8 cellular contexts compared by ENCODE assay signal in the genomic region with DNA sequence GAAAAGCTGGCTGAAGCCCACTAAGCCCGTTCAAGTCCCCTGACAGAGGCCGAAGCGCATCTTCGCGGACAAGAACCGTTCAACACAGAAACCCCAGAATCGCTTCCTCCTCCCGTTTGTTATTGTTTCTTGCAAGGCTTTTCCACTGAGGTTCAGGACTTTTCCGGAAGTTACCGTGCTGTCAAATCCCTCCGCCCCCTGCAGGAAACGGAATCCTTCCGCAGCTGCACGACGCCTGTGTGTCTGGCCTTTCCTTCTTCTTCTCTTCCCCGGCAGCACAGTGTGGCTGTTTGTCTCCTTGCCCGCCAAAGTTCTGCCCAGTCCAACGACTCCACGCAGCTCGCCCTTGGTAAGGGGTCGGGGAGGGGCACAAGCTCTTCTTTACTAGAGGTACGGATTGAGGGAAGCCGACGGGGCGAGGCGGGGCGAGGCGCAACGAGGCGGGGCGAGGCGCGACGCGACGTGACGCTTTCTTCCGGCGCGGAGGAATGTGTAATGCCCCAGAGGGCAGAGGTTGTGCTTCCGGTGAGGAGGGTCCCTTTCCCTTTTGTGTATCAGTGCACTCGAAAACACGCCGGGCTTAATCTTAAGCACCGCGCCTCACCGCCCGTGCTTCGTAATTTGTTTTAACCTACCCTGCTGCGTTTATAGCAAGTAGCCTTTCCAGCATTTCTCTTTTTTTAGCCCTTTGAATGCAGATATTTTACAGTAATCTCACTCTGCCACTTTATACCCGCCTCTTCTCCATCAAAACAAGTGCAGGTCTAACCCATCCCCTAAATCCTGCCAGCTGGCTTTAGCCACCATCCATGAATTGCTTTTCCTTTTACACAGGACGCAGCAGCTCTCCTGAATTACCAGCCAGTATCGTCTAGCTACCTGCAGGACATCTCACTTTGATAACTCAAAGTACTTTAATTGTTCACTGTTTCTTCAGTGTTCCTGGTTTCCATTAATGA. TPM values are rescaled to one million over a fixed set of nuclear protein-coding genes. Genes with fewer than 3 reads are reported as not detected.
DNase-seq lines count a peak whose midpoint lies in the region; ATAC-seq, FAIRE-seq and TF ChIP-seq lines count a peak whose summit lies in the region.

Gene KDM5A (minus strand): TSS at position 183 of the 959 bp plus-strand sequence. CDS start 229 bp downstream, outside the sequence.

- H3K4me3 ChIP-seq in cardiac fibroblast (replicated peaks in 1 of 2; ENCODE audit: low read depth in 2 of 2, low read length in 2 of 2) (peak within 1 kb of the TSS; percentile 81 to 85), keratinocyte (ENCODE audit: control insufficient read depth in 2 of 3, extremely low read depth in 1 of 3, insufficient read depth in 2 of 3, low read depth in 1 of 3, low read length in 3 of 3) (peak within 1 kb of the TSS; percentile 94 to 99 (median 98))

- no peaks in the 10 kb centered on the region for H3K9me1 ChIP-seq in keratinocyte (ENCODE audit: control insufficient read depth, extremely low read depth, insufficient read depth, low read length)

- peak within 1 kb of the TSS; percentile 99 for H3K4me2 ChIP-seq in keratinocyte (ENCODE audit: control insufficient read depth, extremely low read depth, insufficient read depth, low read depth, low read length)

- FAIRE-seq in keratinocyte (lab: Jason Lieb, UNC), result peak; percentile 86

- peaks cover 43% of the 10 kb centered on the region for H3K79me2 ChIP-seq in keratinocyte (ENCODE audit: control insufficient read depth, insufficient read depth, low read length)

- ATAC-seq in GM18873 (IDR thresholded peaks at IDR 0.05; ENCODE audit: low FRiP score, unreplicated experiment) (peak; percentile 81), HG03103 (IDR thresholded peaks at IDR 0.05; ENCODE audit: low read depth, unreplicated experiment) (peak; percentile 85)

- H3K4me1 ChIP-seq in keratinocyte (ENCODE audit: control insufficient read depth, extremely low read depth, insufficient read depth, low read length), result peaks cover 19% of the 10 kb centered on the region

- peak; percentile 80 to 97 (median 84) for DNase-seq in T-helper 2 cell
- peak; percentile 96 for DNase-seq in cardiac fibroblast (ENCODE audit: low read depth in 2 of 2)
- DNase-seq in keratinocyte (ENCODE audit: low read depth, low spot score), result peak; percentile 36
- DNase-seq in stimulated activated CD4-positive, alpha-beta T cell treated with anti-CD3 and anti-CD28 coated beads, Interleukin-15, amount 100 ng/mL, for 48 hours (ENCODE audit: low read depth in 2 of 2), result peak; percentile 84 to 86
- no peak for DNase-seq in NCI-H1694 (lab: John Stamatoyannopoulos, UW)
- DNase-seq in NCI-H2196 treated with DMSO at 0.1 percent for 48 hours (lab: John Stamatoyannopoulos, UW; ENCODE audit: unreplicated experiment), result no peak

- H3K27me3 ChIP-seq in keratinocyte (ENCODE audit: control insufficient read depth, extremely low read depth, insufficient read depth, low read length), result no peaks in the 10 kb centered on the region

- H2AFZ ChIP-seq in keratinocyte (ENCODE audit: control insufficient read depth, low read length), result peak within 1 kb of the TSS; percentile 97

- no peaks in the 10 kb centered on the region for H4K20me1 ChIP-seq in keratinocyte (ENCODE audit: control insufficient read depth, extremely low read depth, insufficient read depth, low read length)

- H3K27ac ChIP-seq in keratinocyte (ENCODE audit: control insufficient read depth, insufficient read depth, low read length), result peak within 1 kb of the TSS; percentile 97

- peak within 1 kb of the TSS; percentile 96 for H3K9ac ChIP-seq in keratinocyte (ENCODE audit: control insufficient read depth, extremely low read depth, insufficient read depth, low read length)

- no peak for TF ChIP-seq CTCF in cardiac fibroblast (IDR thresholded peaks at IDR 0.05; ENCODE audit: low read depth, low read length)
- TF ChIP-seq CTCF in keratinocyte (optimal IDR thresholded peaks at IDR 0.05 in 1 of 3, IDR thresholded peaks at IDR 0.05 in 1 of 3, conservative IDR thresholded peaks at IDR 0.05 in 1 of 3; ENCODE audit: extremely low read depth in 1 of 3, insufficient read depth in 2 of 3, low read length in 3 of 3), result no peak

- peaks cover 2% of the 10 kb centered on the region in 2 experiments for H3K36me3 ChIP-seq in keratinocyte (ENCODE audit: control insufficient read depth in 2 of 2, extremely low read depth in 1 of 2, insufficient read depth in 2 of 2, low read length in 2 of 2)

- dilution Hi-C loops in keratinocyte (cut with MboI; ENCODE audit: extremely low pct_ligation_motif_present, low sequenced_read_pairs), result no loop called here

- no peaks in the 10 kb centered on the region for H3K9me3 ChIP-seq in keratinocyte (ENCODE audit: control insufficient read depth, low read depth, low read length)

RNA-seq across cellular contexts. Expression of gene KDM5A, which starts in this region (rescaled TPM):
- polyA plus RNA-seq in keratinocyte, result 14.5 to 18.2 TPM (median 14.7 TPM) in 3 replicates
- polyA plus RNA-seq in keratinocyte (2011; ENCODE audit: low read depth), result 32.8 TPM
- polyA plus RNA-seq in keratinocyte (2011; cell fraction: cytosol; rRNA removed), result 10.9 and 13.5 TPM in 2 replicates
- polyA plus RNA-seq in keratinocyte (2011; cell fraction: nucleus; rRNA removed), result 24.6 and 30.2 TPM in 2 replicates
- polyA plus RNA-seq in keratinocyte (2012; ENCODE audit: low replicate concordance), result 17.2 and 19.8 TPM in 2 replicates
- 37.7 to 95.3 TPM (median 80.3 TPM) in 3 replicates for polyA minus RNA-seq in keratinocyte
- 29.0 TPM for polyA minus RNA-seq in keratinocyte (2011; cell fraction: cytosol; rRNA and poly(A)+ RNA removed)
- polyA minus RNA-seq in keratinocyte (2011; cell fraction: nucleus; rRNA and poly(A)+ RNA removed), result 74.1 and 123 TPM in 2 replicates

Comparison
In these comparisons a context has a peak if more than half of its experiments do, and no peak if none do; other contexts are left out.
1. DNase-seq: peak in T-helper 2 cell (5 of 5), cardiac fibroblast (2 of 2), keratinocyte (single experiment) and stimulated activated CD4-positive, alpha-beta T cell treated with anti-CD3 and anti-CD28 coated beads, Interleukin-15, amount 100 ng/mL, for 48 hours (2 of 2); none in NCI-H1694 (single experiment) and NCI-H2196 treated with DMSO at 0.1 percent for 48 hours (single experiment).